Comparison of ENCODE assay signal across 8 cellular contexts in genomic region chr7:122143751-122144711, GRCh38. TPM values are rescaled to one million over a fixed set of nuclear protein-coding genes. Genes with fewer than 3 reads are reported as not detected.
DNase-seq lines count a peak whose midpoint lies in the region; ATAC-seq, FAIRE-seq and TF ChIP-seq lines count a peak whose summit lies in the region.

TSS of gene AASS (minus strand) at chr7:122144249. CDS start at chr7:122133726, 10,523 bp downstream.

- intact Hi-C loops in lower leg skin (cut with DNase I; ENCODE audit: low total_unique reads), result no loop called here

- peak within 1 kb of the TSS; percentile 86 for H3K4me3 ChIP-seq in lower leg skin (ENCODE audit: low read depth, poor library complexity, severe bottlenecking)

- ATAC-seq in GM18907 (IDR thresholded peaks at IDR 0.05; ENCODE audit: unreplicated experiment), result peak; percentile 100
- peak; percentile 100 for ATAC-seq in HG03159 (IDR thresholded peaks at IDR 0.05; ENCODE audit: unreplicated experiment)

- DNase-seq in NCI-H446 treated with DMSO at 0.1 percent for 48 hours (lab: John Stamatoyannopoulos, UW), result peak; percentile 74
- peak; percentile 43 to 47 for DNase-seq in activated CD8-positive, alpha-beta memory T cell treated with anti-CD3 and anti-CD28 coated beads for 4 hours (ENCODE audit: low read depth in 2 of 2)
- DNase-seq in effector CD8-positive, alpha-beta T cell (lab: John Stamatoyannopoulos, UW), result peak; percentile 62
- DNase-seq in lower leg skin (ENCODE audit: low spot score in 2 of 2), result peak; percentile 98 to 100
- DNase-seq in stimulated activated CD4-positive, alpha-beta T cell treated with anti-CD3 and anti-CD28 coated beads, Interleukin-4, amount 100 ng/mL, for 1 hour, result peak; percentile 80

- WGBS in lower leg skin, 2 donors, result 0 to 1% methylated on average over 66 to 69 of the region's 69 CpGs

- no peak for TF ChIP-seq POLR2A in lower leg skin (IDR thresholded peaks at IDR 0.05)

- no peak for TF ChIP-seq CTCF in lower leg skin (IDR thresholded peaks at IDR 0.05)

- FAIRE-seq in A204.1 (lab: Jason Lieb, UNC), result peak; percentile 98

RNA-seq across cellular contexts. Expression of gene AASS, which starts in this region (rescaled TPM):
- total RNA-seq in lower leg skin, result 10 to 100 TPM in 1 of 4 donors, 1 to 10 TPM in 3; 7.7 to 13.3 (median 8.4) TPM

Comparison
In these comparisons a context has a peak if more than half of its experiments do, and no peak if none do; other contexts are left out.
1. Peak in every context shown above with its lines: DNase-seq, ATAC-seq and H3K4me3 ChIP-seq.
2. DNase-seq: peak in every context shown above with its lines; median percentile 99 in lower leg skin; 80 in stimulated activated CD4-positive, alpha-beta T cell treated with anti-CD3 and anti-CD28 coated beads, Interleukin-4, amount 100 ng/mL, for 1 hour; 74 in NCI-H446 treated with DMSO at 0.1 percent for 48 hours; 62 in effector CD8-positive, alpha-beta T cell; 45 in activated CD8-positive, alpha-beta memory T cell treated with anti-CD3 and anti-CD28 coated beads for 4 hours.